In genomic region chr14:96264850-96265249, GRCh38 we compare ENCODE assay signal across 1 cellular context.
TF ChIP-seq lines count a peak whose summit lies in the region.

No MANE protein-coding gene starts in this region.

TF ChIP-seq in K562, 482 proteins besides CTCF, POLR2A, EP300 and RAD21 (continued from another document):
- TF ChIP-seq, protein P1, sequence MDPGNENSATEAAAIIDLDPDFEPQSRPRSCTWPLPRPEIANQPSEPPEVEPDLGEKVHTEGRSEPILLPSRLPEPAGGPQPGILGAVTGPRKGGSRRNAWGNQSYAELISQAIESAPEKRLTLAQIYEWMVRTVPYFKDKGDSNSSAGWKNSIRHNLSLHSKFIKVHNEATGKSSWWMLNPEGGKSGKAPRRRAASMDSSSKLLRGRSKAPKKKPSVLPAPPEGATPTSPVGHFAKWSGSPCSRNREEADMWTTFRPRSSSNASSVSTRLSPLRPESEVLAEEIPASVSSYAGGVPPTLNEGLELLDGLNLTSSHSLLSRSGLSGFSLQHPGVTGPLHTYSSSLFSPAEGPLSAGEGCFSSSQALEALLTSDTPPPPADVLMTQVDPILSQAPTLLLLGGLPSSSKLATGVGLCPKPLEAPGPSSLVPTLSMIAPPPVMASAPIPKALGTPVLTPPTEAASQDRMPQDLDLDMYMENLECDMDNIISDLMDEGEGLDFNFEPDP (CRISPR knock-in tag; IDR thresholded peaks at IDR 0.05): no peak
- TF ChIP-seq NFATC3 (IDR thresholded peaks at IDR 0.05) (no peak), RFX1 (IDR thresholded peaks at IDR 0.05) (no peak)
